ENCODE assay signal across 8 cellular contexts in genomic region chr7:151231964-151232271, GRCh38. TPM values are rescaled to one million over a fixed set of nuclear protein-coding genes. Genes with fewer than 3 reads are reported as not detected.
A peak's percentile ranks its signal among the peaks of the same experiment; 100 is the strongest.
DNase-seq lines count a peak whose midpoint lies in the region; ATAC-seq, FAIRE-seq and TF ChIP-seq lines count a peak whose summit lies in the region.

No MANE protein-coding gene starts in this region.

- no peak for TF ChIP-seq RAD21 in Ishikawa (IDR thresholded peaks at IDR 0.05; ENCODE audit: low read depth)

- H3K27ac ChIP-seq in caudate nucleus (ENCODE audit: low read depth, low read length) = peak overlapping the region; percentile 58
- H3K27ac ChIP-seq in muscle layer of duodenum (ENCODE audit: low read length) = peak overlapping the region; percentile 63

- no peak for TF ChIP-seq CTCF in AG10803 (conservative IDR thresholded peaks at IDR 0.05; ENCODE audit: low read length)

- peaks cover 21 to 32% of the 10 kb centered on the region in 2 donors for H3K4me1 ChIP-seq in muscle layer of duodenum (ENCODE audit: control insufficient read depth in 1 of 2, insufficient read depth in 2 of 2, low read length in 2 of 2)

- no peaks in the 10 kb centered on the region for H3K27me3 ChIP-seq in muscle layer of duodenum (ENCODE audit: low read depth, low read length)

- FAIRE-seq in GM19239 (lab: Jason Lieb, UNC) = no peak

- H3K4me3 ChIP-seq in AG10803 (ENCODE audit: low read length) = peak overlapping the region; percentile 95
- H3K4me3 ChIP-seq in muscle layer of duodenum (ENCODE audit: low read depth in 1 of 2, low read length in 2 of 2) = peak overlapping the region; percentile 93 to 94

- no peaks in the 10 kb centered on the region for H3K9me3 ChIP-seq in muscle layer of duodenum (ENCODE audit: control insufficient read depth in 1 of 2, low read length in 2 of 2)

- DNase-seq in AG10803 (ENCODE audit: low read depth) (peak; percentile 54), caudate nucleus (lab: John Stamatoyannopoulos, UW) (peak in 2 of 61 donors; percentile 69 to 71), GM19239 (ENCODE audit: insufficient read length, low spot score) (no peak), occipital lobe (lab: John Stamatoyannopoulos, UW) (no peak), cortex of kidney (lab: John Stamatoyannopoulos, UW) (no peak)

- no peak for ATAC-seq in HG03457 (IDR thresholded peaks at IDR 0.05; ENCODE audit: unreplicated experiment)

- TF ChIP-seq EP300 in Ishikawa (IDR thresholded peaks at IDR 0.05; ENCODE audit: borderline replicate concordance) = no peak

- H3K36me3 ChIP-seq in muscle layer of duodenum (ENCODE audit: control insufficient read depth in 1 of 2, insufficient read depth in 2 of 2, low read length in 2 of 2) = peaks cover 9 to 15% of the 10 kb centered on the region in 2 donors

TF ChIP-seq in Ishikawa, 13 proteins besides CTCF, POLR2A, EP300 and RAD21:
- TF ChIP-seq ZBTB7A (IDR thresholded peaks at IDR 0.05; ENCODE audit: low read depth) (no peak), CREB1 (IDR thresholded peaks at IDR 0.05; ENCODE audit: low read depth) (0 out of 2 replicates have a peak, but pooled peaks have one; percentile 8)

RNA-seq across cellular contexts. Expression of gene CHPF2, which starts 0.4 kb away (rescaled TPM):
- total RNA-seq in occipital lobe = 19.0 TPM

RNA-seq across cellular contexts. Expression of gene ABCF2, which starts 4.9 kb away (rescaled TPM):
- total RNA-seq in occipital lobe = 29.5 TPM

RNA-seq across cellular contexts. Expression of gene SMARCD3, which starts 16.6 kb away (rescaled TPM):
- total RNA-seq in occipital lobe = 147 TPM

RNA-seq across cellular contexts. Expression of gene H2BK1, which starts 21.6 kb away (rescaled TPM):
- total RNA-seq in occipital lobe = not detected

RNA-seq across cellular contexts. Expression of gene ASB10, which starts 44.9 kb away (rescaled TPM):
- not detected for total RNA-seq in occipital lobe
